Comparison of ENCODE assay signal across 28 cellular contexts in genomic region chr6:148964467-148964866, GRCh38.
"Had no signal": no experiment of that assay in that cellular context is flagged by ENCODE, and none has a peak within 500 bp of the region (broad histone marks: within the 10 kb centered on the region; RNA-seq: fewer than 3 reads in every experiment).

No MANE protein-coding gene starts in this region.

- H3K36me3 Mint-ChIP-seq: mesothelial cell of epicardium, natural killer cell had no signal

- DNase-seq: immature natural killer cell; left ventricle myocardium inferior; mesendoderm; naive B cell; natural killer cell; nephron progenitor cell; pancreas; posterior cingulate gyrus; retina; stimulated activated CD4-positive, alpha-beta T cell treated with anti-CD3 and anti-CD28 coated beads, Interleukin-12 subunit alpha, Interleukin-12 subunit beta, amount 100 ng/mL, for 4 hours; stimulated activated CD4-positive, alpha-beta T cell treated with anti-CD3 and anti-CD28 coated beads, Interleukin-15, amount 100 ng/mL, for 24 hours; stimulated activated CD4-positive, alpha-beta T cell treated with anti-CD3 and anti-CD28 coated beads, Interleukin-2, amount 100 ng/mL, for 24 hours; stimulated activated CD4-positive, alpha-beta T cell treated with anti-CD3 and anti-CD28 coated beads, Interleukin-4, amount 100 ng/mL, for 1 hour; stimulated activated naive B cell treated with anti-CD40 and anti-IgM and Interleukin-4, amounts not matched to agents 10 μg/mL and 1 μg/mL and 100 μg/mL, for 72 hours; stimulated activated naive CD8-positive, alpha-beta T cell treated with anti-CD3 and anti-CD28 coated beads, Interleukin-15, Interleukin-2, amounts not matched to agents 100 U/mL and 50 U/mL, for 24 hours; stomach; tibial artery; trophoblast cell; upper lobe of right lung had no signal

- H3K4me3 ChIP-seq: left ventricle myocardium inferior, lung, neural progenitor cell, pancreas, prostate gland, skin epidermis, stomach, thoracic aorta, tibial artery, upper lobe of right lung had no signal

- H3K27ac Mint-ChIP-seq: immature natural killer cell; mesothelial cell of epicardium; naive B cell; natural killer cell; nephron progenitor cell; neural progenitor cell; stimulated activated naive B cell treated with anti-CD40 and anti-IgM and Interleukin-4, amounts not matched to agents 10 μg/mL and 1 μg/mL and 100 μg/mL, for 72 hours had no signal

- H3K27ac ChIP-seq: left ventricle myocardium inferior, pancreas, prostate gland, skin epidermis, stomach, thoracic aorta, tibial artery, upper lobe of right lung had no signal

- H3K4me2 ChIP-seq: neural progenitor cell had no signal

- H3K4me1 Mint-ChIP-seq: immature natural killer cell, natural killer cell had no signal

- H3K4me1 ChIP-seq: left ventricle myocardium inferior, pancreas, prostate gland, upper lobe of right lung had no signal

- H3K27me3 ChIP-seq: neural progenitor cell, pancreas, stomach, tibial artery, upper lobe of right lung had no signal

- H3K4me3 Mint-ChIP-seq: immature natural killer cell; mesothelial cell of epicardium; naive B cell; natural killer cell; nephron progenitor cell; neural progenitor cell; stimulated activated naive B cell treated with anti-CD40 and anti-IgM and Interleukin-4, amounts not matched to agents 10 μg/mL and 1 μg/mL and 100 μg/mL, for 72 hours had no signal

- H3K9me3 Mint-ChIP-seq: immature natural killer cell; mesothelial cell of epicardium; naive B cell; natural killer cell; nephron progenitor cell; neural progenitor cell; stimulated activated naive B cell treated with anti-CD40 and anti-IgM and Interleukin-4, amounts not matched to agents 10 μg/mL and 1 μg/mL and 100 μg/mL, for 72 hours had no signal

- H3K27me3 Mint-ChIP-seq: naive B cell; stimulated activated naive B cell treated with anti-CD40 and anti-IgM and Interleukin-4, amounts not matched to agents 10 μg/mL and 1 μg/mL and 100 μg/mL, for 72 hours had no signal

- H3K9me3 ChIP-seq: left ventricle myocardium inferior, pancreas, prostate gland, stomach, thoracic aorta, tibial artery, upper lobe of right lung had no signal

- H3K36me3 ChIP-seq: left ventricle myocardium inferior, neural progenitor cell, pancreas, prostate gland, thoracic aorta, upper lobe of right lung had no signal

- ATAC-seq: natural killer cell; sciatic nerve; stimulated activated naive B cell treated with anti-CD40 and anti-IgM and Interleukin-4, amounts not matched to agents 10 μg/mL and 1 μg/mL and 100 μg/mL, for 72 hours; stimulated activated naive CD8-positive, alpha-beta T cell treated with anti-CD3 and anti-CD28 coated beads, Interleukin-15, Interleukin-2, amounts not matched to agents 100 U/mL and 50 U/mL, for 24 hours; upper lobe of right lung had no signal

- H3K9ac ChIP-seq: neural progenitor cell had no signal

- FAIRE-seq: islet of Langerhans, pancreas, urothelium cell line had no signal

- H2AFZ ChIP-seq: neural progenitor cell had no signal
